In the genomic region with DNA sequence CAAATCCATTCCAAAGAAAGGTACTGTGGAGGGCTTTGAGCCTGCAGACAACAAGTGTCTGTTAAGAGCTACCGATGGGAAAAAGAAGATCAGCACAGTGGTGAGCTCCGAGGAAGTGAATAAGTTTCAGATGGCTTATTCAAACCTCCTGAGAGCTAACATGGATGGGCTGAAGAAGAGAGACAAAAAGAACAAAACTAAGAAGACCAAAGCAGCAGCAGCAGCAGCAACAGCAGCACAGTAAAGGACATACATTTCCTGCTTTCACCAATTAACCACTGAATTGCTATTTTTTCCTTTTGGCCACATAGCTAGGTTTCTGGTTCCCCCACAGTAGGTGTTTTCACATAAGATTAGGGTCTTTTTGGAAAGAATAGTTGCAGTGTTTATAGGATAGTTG, we compare ENCODE assay signal across 8 cellular contexts. TPM values are rescaled to one million over a fixed set of nuclear protein-coding genes. Genes with fewer than 3 reads are reported as not detected.
DNase-seq lines count a peak whose midpoint lies in the region; ATAC-seq lines count a peak whose summit lies in the region.
"Not testable (repeated sequence)": the region's sequence is repeated elsewhere in the genome, so short reads cannot be mapped to it uniquely, and the experiment has no call there.
"Had no signal": no experiment of that assay in that cellular context is flagged by ENCODE, and none has a peak within 500 bp of the region (broad histone marks: within the 10 kb centered on the region; RNA-seq: fewer than 3 reads in every experiment).

No MANE protein-coding gene starts in this region.

- CTCF ChIA-PET in activated CD8-positive, alpha-beta memory T cell treated with anti-CD3 and anti-CD28 coated beads, Interleukin-2, amount 10 ng/mL, durations not matched to agents 7 days and 5 days (lab: Charles Lee): interaction anchor here (1.4 to 2.3 kb wide), 3 partner anchors 11 to 48 kb away, joined by 3 to 8 read pairs (median 4); no protein-coding TSS in a partner anchor

- not testable (repeated sequence) for H3K36me3 Mint-ChIP-seq in activated CD8-positive, alpha-beta memory T cell treated with anti-CD3 and anti-CD28 coated beads, Interleukin-2, amount 10 ng/mL, durations not matched to agents 7 days and 5 days

- not testable (repeated sequence) for DNase-seq in activated CD8-positive, alpha-beta memory T cell treated with anti-CD3 and anti-CD28 coated beads, Interleukin-2, amount 10 ng/mL, durations not matched to agents 7 days and 5 days

- not testable (repeated sequence) for H3K27me3 Mint-ChIP-seq in activated CD8-positive, alpha-beta memory T cell treated with anti-CD3 and anti-CD28 coated beads, Interleukin-2, amount 10 ng/mL, durations not matched to agents 7 days and 5 days

- H3K27ac Mint-ChIP-seq in activated CD8-positive, alpha-beta memory T cell treated with anti-CD3 and anti-CD28 coated beads, Interleukin-2, amount 10 ng/mL, durations not matched to agents 7 days and 5 days: peak overlapping the region; percentile 82

- peak overlapping the region; percentile 54 for H3K4me3 Mint-ChIP-seq in activated CD8-positive, alpha-beta memory T cell treated with anti-CD3 and anti-CD28 coated beads, Interleukin-2, amount 10 ng/mL, durations not matched to agents 7 days and 5 days

- ATAC-seq in GM18511 (IDR thresholded peaks at IDR 0.05; ENCODE audit: unreplicated experiment): peak; percentile 70
- peak; percentile 70 for ATAC-seq in GM19395 (IDR thresholded peaks at IDR 0.05; ENCODE audit: unreplicated experiment)
- peak; percentile 68 for ATAC-seq in GM21529 (IDR thresholded peaks at IDR 0.05; ENCODE audit: unreplicated experiment)
- peak; percentile 48 for ATAC-seq in HG02763 (IDR thresholded peaks at IDR 0.05; ENCODE audit: unreplicated experiment)
- ATAC-seq in HG03175 (IDR thresholded peaks at IDR 0.05; ENCODE audit: unreplicated experiment): peak; percentile 55
- ATAC-seq in HG03571 (IDR thresholded peaks at IDR 0.05; ENCODE audit: unreplicated experiment): peak; percentile 51
- ATAC-seq in activated CD8-positive, alpha-beta memory T cell treated with anti-CD3 and anti-CD28 coated beads, Interleukin-2, amount 10 ng/mL, durations not matched to agents 7 days and 5 days: peak; percentile 41

- not testable (repeated sequence) for H3K9me3 Mint-ChIP-seq in activated CD8-positive, alpha-beta memory T cell treated with anti-CD3 and anti-CD28 coated beads, Interleukin-2, amount 10 ng/mL, durations not matched to agents 7 days and 5 days (ENCODE audit: low read depth)

- peaks cover 72% of the 10 kb centered on the region for H3K4me1 Mint-ChIP-seq in activated CD8-positive, alpha-beta memory T cell treated with anti-CD3 and anti-CD28 coated beads, Interleukin-2, amount 10 ng/mL, durations not matched to agents 7 days and 5 days

RNA-seq across cellular contexts. Expression of gene SMCO4, which starts 7.6 kb away (rescaled TPM):
- total RNA-seq in activated CD8-positive, alpha-beta memory T cell treated with anti-CD3 and anti-CD28 coated beads, Interleukin-2, amount 10 ng/mL, durations not matched to agents 7 days and 5 days: 10 to 100 TPM; 37.5 to 62.6 TPM
- total RNA-seq: G401 had no signal
